In genomic region chr1:147600119-147601111, GRCh38 we compare ENCODE assay signal across 8 cellular contexts. TPM values are rescaled to one million over a fixed set of nuclear protein-coding genes. Genes with fewer than 3 reads are reported as not detected.
DNase-seq lines count a peak whose midpoint lies in the region; ATAC-seq, FAIRE-seq and TF ChIP-seq lines count a peak whose summit lies in the region.

No MANE protein-coding gene starts in this region.

- CTCF ChIA-PET in OCI-LY7 (lab: Charles Lee; ENCODE audit: unreplicated experiment): no interaction called here

- DNase-seq in Ammon's horn (ENCODE audit: low spot score) (peak; percentile 18), OCI-LY7 (ENCODE audit: low spot score) (peak; percentile 15), chondrocyte (ENCODE audit: low spot score) (no peak), mesothelial cell of epicardium (ENCODE audit: low spot score in 2 of 2, unreplicated experiment in 2 of 2) (no peak), urothelium cell line (ENCODE audit: low spot score) (peak; percentile 21), D341Med (ENCODE audit: low spot score) (no peak)

- no peaks in the 10 kb centered on the region for H3K9me2 ChIP-seq in OCI-LY7 (ENCODE audit: insufficient read depth, low read length)

- H3K4me1 Mint-ChIP-seq in chondrocyte (ENCODE audit: low read depth) (peaks cover 38% of the 10 kb centered on the region), mesothelial cell of epicardium (peaks cover 26% of the 10 kb centered on the region)

- peak overlapping the region; percentile 74 for H3K4me3 ChIP-seq in OCI-LY7 (ENCODE audit: low read depth, low read length, poor library complexity, severe bottlenecking)

- no peaks in the 10 kb centered on the region for H4K20me1 ChIP-seq in OCI-LY7 (ENCODE audit: insufficient read depth, low read length)

- intact Hi-C loops in OCI-LY7 (cut with micrococcal nuclease; ENCODE audit: unreplicated experiment): no loop called here

- TF ChIP-seq POLR2A in GM18505 (IDR thresholded peaks at IDR 0.05; ENCODE audit: borderline replicate concordance, extremely low read depth, insufficient read depth, insufficient read length): peak; percentile 43

- BruUV-seq in OCI-LY7 (replicated peaks; lab: Mats Ljungman, UMichigan): no TSS peak

- peak overlapping the region; percentile 99 for H3K4me2 ChIP-seq in OCI-LY7 (ENCODE audit: low read length)

- peaks cover 23% of the 10 kb centered on the region for H3K4me1 ChIP-seq in OCI-LY7 (ENCODE audit: insufficient read depth, low read length, poor library complexity, severe bottlenecking)

- no peaks in the 10 kb centered on the region for H3K9me3 ChIP-seq in OCI-LY7 (ENCODE audit: low read length)

- no peak for FAIRE-seq in urothelium cell line (lab: Jason Lieb, UNC)

- TF ChIP-seq CTCF in OCI-LY7 (conservative IDR thresholded peaks at IDR 0.05; ENCODE audit: low read length) (no peak), chondrocyte (IDR thresholded peaks at IDR 0.05) (peak; percentile 34), mesothelial cell of epicardium (IDR thresholded peaks at IDR 0.05; ENCODE audit: unreplicated experiment) (no peak)

- peaks cover 6% of the 10 kb centered on the region for H3K36me3 ChIP-seq in OCI-LY7 (ENCODE audit: insufficient read depth, low read length)

- no peaks in the 10 kb centered on the region for H3K36me3 Mint-ChIP-seq in chondrocyte (ENCODE audit: low read depth)
- H3K36me3 Mint-ChIP-seq in mesothelial cell of epicardium: peaks cover 5% of the 10 kb centered on the region

- ATAC-seq in GM18505 (IDR thresholded peaks at IDR 0.05; ENCODE audit: unreplicated experiment) (no peak), GM21381 (IDR thresholded peaks at IDR 0.05; ENCODE audit: unreplicated experiment) (no peak)

- H3K27me3 Mint-ChIP-seq in chondrocyte (ENCODE audit: low read depth) (no peaks in the 10 kb centered on the region), mesothelial cell of epicardium (ENCODE audit: low read depth) (no peaks in the 10 kb centered on the region)

- H3K27ac Mint-ChIP-seq in chondrocyte (ENCODE audit: unreplicated experiment) (peak overlapping the region; percentile 88), mesothelial cell of epicardium (peak overlapping the region; percentile 90)

- H3K9me3 Mint-ChIP-seq in chondrocyte (ENCODE audit: low read depth) (no peaks in the 10 kb centered on the region), mesothelial cell of epicardium (no peaks in the 10 kb centered on the region)

- H3K4me3 Mint-ChIP-seq in chondrocyte (ENCODE audit: unreplicated experiment): peak overlapping the region; percentile 91
- H3K4me3 Mint-ChIP-seq in mesothelial cell of epicardium: peak overlapping the region; percentile 91

- H3K79me2 ChIP-seq in OCI-LY7 (ENCODE audit: insufficient read depth, low read depth, low read length): peaks cover 10% of the 10 kb centered on the region; the same call in 1 of the 2 replicates

- peak overlapping the region; percentile 35 for H3K27ac ChIP-seq in OCI-LY7 (ENCODE audit: low read depth, low read length, poor library complexity, severe bottlenecking)

- H2AFZ ChIP-seq in OCI-LY7 (ENCODE audit: low read length): peak overlapping the region; percentile 48

- POLR2A ChIA-PET in OCI-LY7 (lab: Charles Lee): interaction anchor here (1.4 to 1.9 kb wide), 2 partner anchors 54 to 59 kb away, joined by 3 to 17 read pairs; partner anchors contain the start of gene BCL9

RNA-seq across cellular contexts. Expression of gene BCL9, which starts 59.1 kb away (rescaled TPM):
- total RNA-seq in OCI-LY7 (2014; rRNA removed; shearing (Covaris generic)): 4.7 and 5.7 TPM in 2 replicates
- total RNA-seq in OCI-LY7 (2022) (13.4 and 15.8 TPM in 2 replicates), chondrocyte (21.8 to 31.0 TPM (median 21.9 TPM) in 3 replicates), mesothelial cell of epicardium (63.6 to 64.2 TPM (median 63.7 TPM) in 3 replicates)

Comparison
In these comparisons a context has a peak if more than half of its experiments do, and no peak if none do; other contexts are left out.
1. DNase-seq: peak in Ammon's horn (single experiment), OCI-LY7 (single experiment) and urothelium cell line (single experiment); none in chondrocyte (single experiment), mesothelial cell of epicardium (0 of 2) and D341Med (single experiment).